Comparison of ENCODE assay signal across 1 cellular context in genomic region chr7:139387594-139387993, GRCh38.
TF ChIP-seq lines count a peak whose summit lies in the region.

No MANE protein-coding gene starts in this region.

TF ChIP-seq in GM12878, 131 proteins besides CTCF, POLR2A, EP300 and RAD21:
- TF ChIP-seq HDGF (IDR thresholded peaks at IDR 0.05): no peak
- no peak for TF ChIP-seq SP1 (IDR thresholded peaks at IDR 0.05; ENCODE audit: low read depth, low read length)
- no peak for TF ChIP-seq WRNIP1 (IDR thresholded peaks at IDR 0.05; ENCODE audit: borderline replicate concordance, low read depth, low read length)
- TF ChIP-seq EZH2 (IDR thresholded peaks at IDR 0.05; ENCODE audit: borderline replicate concordance, control insufficient read depth, low read depth, low read length): no peak
- no peak for TF ChIP-seq RUNX3 (IDR thresholded peaks at IDR 0.05; ENCODE audit: low read length)
- TF ChIP-seq TARDBP (IDR thresholded peaks at IDR 0.05; ENCODE audit: borderline replicate concordance): no peak
- TF ChIP-seq MEF2A (IDR thresholded peaks at IDR 0.05; ENCODE audit: insufficient read depth, low read depth, low read length): no peak
- TF ChIP-seq USF2 (IDR thresholded peaks at IDR 0.05; ENCODE audit: borderline replicate concordance, low read depth, low read length): no peak
- no peak for TF ChIP-seq HCFC1 (IDR thresholded peaks at IDR 0.05; ENCODE audit: low read length)
- no peak for TF ChIP-seq CBX3 (IDR thresholded peaks at IDR 0.05; ENCODE audit: borderline replicate concordance, low read depth)
- TF ChIP-seq PBX3 (IDR thresholded peaks at IDR 0.05; ENCODE audit: insufficient replicate concordance, low read depth, low read length): no peak
- no peak for TF ChIP-seq ATF3 (IDR thresholded peaks at IDR 0.05; ENCODE audit: borderline replicate concordance, extremely low read depth, low read depth, low read length)
- TF ChIP-seq RCOR1 (conservative IDR thresholded peaks at IDR 0.05; ENCODE audit: low read depth, low read length): no peak
- no peak for TF ChIP-seq SKIL (IDR thresholded peaks at IDR 0.05; ENCODE audit: low read depth, poor library complexity, severe bottlenecking)
- TF ChIP-seq E2F4 (IDR thresholded peaks at IDR 0.05; ENCODE audit: low read depth, low read length): no peak
- TF ChIP-seq USF1 (IDR thresholded peaks at IDR 0.05; ENCODE audit: borderline replicate concordance, extremely low read length, insufficient read depth, low read depth, low read length): no peak
- no peak for TF ChIP-seq BCLAF1 (IDR thresholded peaks at IDR 0.05)
- TF ChIP-seq SIX5 (IDR thresholded peaks at IDR 0.05; ENCODE audit: low read depth, low read length, severe bottlenecking): no peak
- TF ChIP-seq ZNF217 (IDR thresholded peaks at IDR 0.05): no peak
TF ChIP-seq in GM12878: peak in this region for 0.
